21 cellular contexts compared by ENCODE assay signal in the genomic region with DNA sequence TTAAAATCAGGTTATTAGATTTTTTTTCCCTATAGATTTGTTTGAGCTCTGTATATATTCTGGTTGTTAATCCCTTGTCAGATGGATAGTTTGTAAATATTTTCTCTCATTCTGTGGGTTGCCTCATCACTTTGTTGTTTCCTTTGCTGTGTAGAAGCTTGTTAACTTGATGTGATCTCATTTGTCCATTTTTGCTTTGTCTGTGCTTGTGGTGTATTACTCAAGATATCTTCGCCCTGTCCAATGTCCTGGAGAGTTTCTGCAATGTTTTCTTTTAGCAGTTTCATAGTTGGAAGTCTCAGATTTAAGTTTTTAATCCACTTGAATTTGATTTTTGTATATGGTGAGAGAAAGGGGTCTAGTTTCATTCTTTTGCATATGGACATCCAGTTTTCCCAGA.
DNase-seq lines count a peak whose midpoint lies in the region; ATAC-seq, FAIRE-seq and TF ChIP-seq lines count a peak whose summit lies in the region.
"Had no signal": no experiment of that assay in that cellular context is flagged by ENCODE, and none has a peak within 500 bp of the region (broad histone marks: within the 10 kb centered on the region; RNA-seq: fewer than 3 reads in every experiment).

No MANE protein-coding gene starts in this region.

- H4K20me1 ChIP-seq in mammary epithelial cell (ENCODE audit: insufficient read depth, low read length) = no peaks in the 10 kb centered on the region
- H4K20me1 ChIP-seq: BLaER1 had no signal

- no peak for ATAC-seq in GM18498 (IDR thresholded peaks at IDR 0.05; ENCODE audit: unreplicated experiment)
- ATAC-seq: CD8-positive, alpha-beta T cell had no signal

- H3K27ac ChIP-seq in mammary epithelial cell (ENCODE audit: insufficient read depth, low read depth, low read length) (no peak overlapping the region), colonic mucosa (no peak overlapping the region)
- H3K27ac ChIP-seq: 22Rv1, BLaER1 had no signal

- no peaks in the 10 kb centered on the region for H3K9me3 ChIP-seq in mammary epithelial cell (replicated peaks; ENCODE audit: insufficient read depth, low read length)
- H3K9me3 ChIP-seq in colonic mucosa = no peaks in the 10 kb centered on the region
- H3K9me3 ChIP-seq: Caco-2, HAP-1 had no signal

- intact Hi-C loops in mammary epithelial cell (cut with micrococcal nuclease) (loop anchor here (10.0 kb wide), 1 partner anchor 87 kb away; no protein-coding TSS in a partner anchor), MCF 10A (cut with micrococcal nuclease) (no loop called here), colonic mucosa (cut with DNase I) (no loop called here)

- no peaks in the 10 kb centered on the region for H3K36me3 ChIP-seq in mammary epithelial cell (ENCODE audit: insufficient read depth, low read length)
- no peaks in the 10 kb centered on the region for H3K36me3 ChIP-seq in bronchial epithelial cell (ENCODE audit: control insufficient read depth, insufficient read depth, low read length)
- H3K36me3 ChIP-seq in colonic mucosa = no peaks in the 10 kb centered on the region
- H3K36me3 ChIP-seq: BLaER1, HAP-1 had no signal

- H3K27me3 ChIP-seq in mammary epithelial cell (ENCODE audit: insufficient read depth, low read length) (no peaks in the 10 kb centered on the region), bronchial epithelial cell (ENCODE audit: control insufficient read depth, insufficient read depth, low read length) (no peaks in the 10 kb centered on the region), colonic mucosa (no peaks in the 10 kb centered on the region)
- H3K27me3 ChIP-seq: BLaER1 had no signal

- POLR2A ChIA-PET in MCF 10A (lab: Yijun Ruan, JAX) = no interaction called here

- no peak overlapping the region for H3K27ac Mint-ChIP-seq in MCF 10A (ENCODE audit: low read depth, unreplicated experiment)
- H3K27ac Mint-ChIP-seq: B cell; CD4-positive, CD25-positive, alpha-beta regulatory T cell; CD8-positive, alpha-beta T cell had no signal

- H2AFZ ChIP-seq in mammary epithelial cell (ENCODE audit: low read depth, low read length) = no peak overlapping the region

- BruUV-seq in mammary epithelial cell (replicated peaks; lab: Mats Ljungman, UMichigan) = no TSS peak
- BruUV-seq in MCF 10A (replicated peaks; lab: Mats Ljungman, UMichigan) = no TSS peak

- in situ Hi-C loops in mammary epithelial cell (cut with MboI; ENCODE audit: low sequenced_read_pairs in 2 of 2) = no loop called here

- peaks cover 7% of the 10 kb centered on the region for H3K9me3 Mint-ChIP-seq in MCF 10A (ENCODE audit: unreplicated experiment)

- no peaks in the 10 kb centered on the region for H3K4me1 Mint-ChIP-seq in MCF 10A (ENCODE audit: insufficient read depth, unreplicated experiment)
- H3K4me1 Mint-ChIP-seq: B cell; CD4-positive, CD25-positive, alpha-beta regulatory T cell had no signal

- 44% methylated on average over 1 of the region's 1 CpG for WGBS in mammary epithelial cell (ENCODE audit: low coverage, missing lambda C conversion rate)

- TF ChIP-seq CTCF in mammary epithelial cell (conservative IDR thresholded peaks at IDR 0.05 in 1 of 2, IDR thresholded peaks at IDR 0.05 in 1 of 2; ENCODE audit: extremely low read depth in 1 of 2, insufficient read depth in 1 of 2, low read depth in 1 of 2, low read length in 2 of 2) (no peak), MCF 10A (IDR thresholded peaks at IDR 0.05; ENCODE audit: unreplicated experiment) (no peak), bronchial epithelial cell (IDR thresholded peaks at IDR 0.05; ENCODE audit: insufficient read depth, low read length, severe bottlenecking) (no peak), fibroblast of villous mesenchyme (IDR thresholded peaks at IDR 0.05; ENCODE audit: insufficient read depth, low read depth, low read length) (no peak), colonic mucosa (IDR thresholded peaks at IDR 0.05) (no peak)

- FAIRE-seq in bronchial epithelial cell (lab: Jason Lieb, UNC) = no peak
- no peak for FAIRE-seq in GM12891 (lab: Jason Lieb, UNC)
- FAIRE-seq: G401.6, GM18507, H54 had no signal

- TF ChIP-seq POLR2A in GM12891 (IDR thresholded peaks at IDR 0.05; ENCODE audit: low read depth, low read length) = no peak

- dilution Hi-C loops in mammary epithelial cell (cut with HindIII; ENCODE audit: low sequenced_read_pairs) = no loop called here

- DNase-seq in mammary epithelial cell (peak; percentile 30), MCF 10A (ENCODE audit: unreplicated experiment) (no peak), bronchial epithelial cell (ENCODE audit: low read depth) (peak; percentile 64), fibroblast of villous mesenchyme (ENCODE audit: low read depth) (peak; percentile 2), GM12891 (ENCODE audit: insufficient read length, low spot score) (no peak), colonic mucosa (no peak)
- DNase-seq in stimulated activated naive CD4-positive, alpha-beta T cell (lab: John Stamatoyannopoulos, UW) = no peak
- DNase-seq: Caco-2; CD4-positive, CD25-positive, alpha-beta regulatory T cell; CD8-positive, alpha-beta T cell; DMS153; DND-41; GOT3 had no signal

- CTCF ChIA-PET in mammary epithelial cell (lab: Charles Lee; ENCODE audit: low non-redundant PET) = no interaction called here
- CTCF ChIA-PET in MCF 10A (lab: Yijun Ruan, JAX) = no interaction called here

- no peak overlapping the region for H3K4me3 ChIP-seq in mammary epithelial cell (replicated peaks in 1 of 3; ENCODE audit: insufficient read depth in 1 of 3, low read depth in 2 of 3, low read length in 3 of 3)
- H3K4me3 ChIP-seq in bronchial epithelial cell (ENCODE audit: low read depth, low read length) = no peak overlapping the region
- H3K4me3 ChIP-seq in fibroblast of villous mesenchyme (ENCODE audit: low read depth, low read length) = no peak overlapping the region
- H3K4me3 ChIP-seq in colonic mucosa = no peak overlapping the region
- H3K4me3 ChIP-seq: BLaER1, HAP-1 had no signal

- H3K4me2 ChIP-seq in mammary epithelial cell (ENCODE audit: insufficient read depth, low read depth, low read length) = no peak overlapping the region
- H3K4me2 ChIP-seq: BLaER1 had no signal

- no peak overlapping the region for H3K4me3 Mint-ChIP-seq in MCF 10A (ENCODE audit: unreplicated experiment)
- H3K4me3 Mint-ChIP-seq: B cell; CD4-positive, CD25-positive, alpha-beta regulatory T cell; CD8-positive, alpha-beta T cell had no signal

- H3K4me1 ChIP-seq in mammary epithelial cell (ENCODE audit: insufficient read depth, low read length) = no peaks in the 10 kb centered on the region
- H3K4me1 ChIP-seq in colonic mucosa = no peaks in the 10 kb centered on the region
- H3K4me1 ChIP-seq: BLaER1, Caco-2, HAP-1 had no signal

- no peaks in the 10 kb centered on the region for H3K36me3 Mint-ChIP-seq in MCF 10A (ENCODE audit: insufficient read depth, unreplicated experiment)
- H3K36me3 Mint-ChIP-seq: CD4-positive, CD25-positive, alpha-beta regulatory T cell; CD8-positive, alpha-beta T cell had no signal

- H3K27me3 Mint-ChIP-seq in MCF 10A (ENCODE audit: insufficient read depth, unreplicated experiment) = no peaks in the 10 kb centered on the region
- H3K27me3 Mint-ChIP-seq: B cell; CD4-positive, CD25-positive, alpha-beta regulatory T cell had no signal

- no peaks in the 10 kb centered on the region for H3K79me2 ChIP-seq in mammary epithelial cell (ENCODE audit: insufficient read depth, low read length)

- H3K9ac ChIP-seq in mammary epithelial cell (ENCODE audit: insufficient read depth, low read length) (no peak overlapping the region), colonic mucosa (ENCODE audit: low read depth in 2 of 2, low read length in 2 of 2) (no peak overlapping the region)
- H3K9ac ChIP-seq: BLaER1 had no signal

TF ChIP-seq in GM12891, 5 proteins besides CTCF, POLR2A, EP300 and RAD21:
- TF ChIP-seq PAX5 (IDR thresholded peaks at IDR 0.05; ENCODE audit: insufficient read depth, low read length, severe bottlenecking) = no peak
- no peak for TF ChIP-seq POU2F2 (IDR thresholded peaks at IDR 0.05; ENCODE audit: low read depth, low read length)
- no peak for TF ChIP-seq TAF1 (IDR thresholded peaks at IDR 0.05; ENCODE audit: low read depth, low read length)
- no peak for TF ChIP-seq POLR2AphosphoS5 (IDR thresholded peaks at IDR 0.05; ENCODE audit: low read depth, low read length)
- TF ChIP-seq SPI1 (IDR thresholded peaks at IDR 0.05; ENCODE audit: low read depth, low read length) = no peak
TF ChIP-seq in GM12891: peak in this region for 0.

Comparison
In these comparisons a context has a peak if more than half of its experiments do, and no peak if none do; other contexts are left out.
1. DNase-seq: peak in mammary epithelial cell (single experiment), bronchial epithelial cell (single experiment) and fibroblast of villous mesenchyme (single experiment); none in MCF 10A (single experiment), GM12891 (single experiment), stimulated activated naive CD4-positive, alpha-beta T cell (0 of 6) and colonic mucosa (single experiment).